9 cellular contexts compared by ENCODE assay signal in genomic region chr9:5608298-5609254, GRCh38. TPM values are rescaled to one million over a fixed set of nuclear protein-coding genes. Genes with fewer than 3 reads are reported as not detected.
DNase-seq lines count a peak whose midpoint lies in the region; ATAC-seq, FAIRE-seq and TF ChIP-seq lines count a peak whose summit lies in the region.
"Had no signal": no experiment of that assay in that cellular context is flagged by ENCODE, and none has a peak within 500 bp of the region (broad histone marks: within the 10 kb centered on the region; RNA-seq: fewer than 3 reads in every experiment).

No MANE protein-coding gene starts in this region.

- intact Hi-C loops in GM12878 (cut with micrococcal nuclease; ENCODE audit: unreplicated experiment) = no loop called here

- peak in 1 of 3 experiments; percentile 32; a peak in 1 of 6 replicates for TF ChIP-seq CTCF in GM12878 (IDR thresholded peaks at IDR 0.05 in 2 of 3, conservative IDR thresholded peaks at IDR 0.05 in 1 of 3; ENCODE audit: control insufficient read depth in 2 of 3, extremely low read depth in 1 of 3, insufficient read depth in 1 of 3, low read depth in 3 of 3, low read length in 3 of 3)

- 0 out of 2 replicates have a peak, but pooled peaks have one; percentile 38 for TF ChIP-seq POLR2A in GM12878 (IDR thresholded peaks at IDR 0.05; ENCODE audit: low read depth, low read length)

- peak overlapping the region; percentile 76 for H2AFZ ChIP-seq in GM12878 (ENCODE audit: control insufficient read depth, low read depth, low read length)

- H3K27me3 ChIP-seq in GM12878 (replicated peaks in 1 of 2; ENCODE audit: control insufficient read depth in 2 of 2, insufficient read depth in 2 of 2, low read length in 1 of 2) = no peaks in the 10 kb centered on the region
- H3K27me3 ChIP-seq in mucosa of stomach (ENCODE audit: control insufficient read depth, insufficient read depth, low read length) = no peaks in the 10 kb centered on the region

- peak overlapping the region; percentile 57 for H3K9ac ChIP-seq in GM12878 (ENCODE audit: control insufficient read depth, insufficient read depth, low read length)
- H3K9ac ChIP-seq in mucosa of stomach (ENCODE audit: low read length) = peak overlapping the region; percentile 26

- peak overlapping the region; percentile 70 for H3K27ac ChIP-seq in GM12878 (ENCODE audit: control insufficient read depth, insufficient read depth)
- H3K27ac ChIP-seq: C4-2B had no signal

- no peak for DNase-seq in activated CD4-positive, CD25-positive, alpha-beta regulatory T cell (lab: John Stamatoyannopoulos, UW)
- DNase-seq in GM12878 (ENCODE audit: low read depth, low spot score) (no peak), NCI-H2196 treated with DMSO at 0.1 percent for 48 hours (lab: John Stamatoyannopoulos, UW; ENCODE audit: unreplicated experiment) (no peak)

- in situ Hi-C loops in GM12878 (cut with MboI) = no loop called here

- TF ChIP-seq EP300 in GM12878 (IDR thresholded peaks at IDR 0.05; ENCODE audit: borderline replicate concordance in 1 of 2, control insufficient read depth in 1 of 2, low read depth in 2 of 2, low read length in 2 of 2) = no peak

- FAIRE-seq in GM12878 (lab: Jason Lieb, UNC) = peak; percentile 78

- ATAC-seq in activated CD4-positive, CD25-positive, alpha-beta regulatory T cell treated with anti-CD3 and anti-CD28 coated beads, Interleukin-2, amount 50 U/mL, for 24 hours = peak; percentile 72 to 73
- ATAC-seq in HG03354 (IDR thresholded peaks at IDR 0.05; ENCODE audit: poor library complexity, severe bottlenecking, unreplicated experiment) (peak; percentile 64), GM12878 (peak; percentile 89), HG02571 (IDR thresholded peaks at IDR 0.05; ENCODE audit: unreplicated experiment) (no peak), GM19023 (IDR thresholded peaks at IDR 0.05; ENCODE audit: unreplicated experiment) (no peak)

- POLR2A ChIA-PET in GM12878 (lab: Charles Lee) = interaction anchor here (0.6 to 2.9 kb wide), 11 partner anchors 8 to 314 kb away, joined by 3 to 19 read pairs (median 4); partner anchors contain the start of genes CD274 and RIC1

- peaks cover 10% of the 10 kb centered on the region for H3K4me1 ChIP-seq in GM12878 (ENCODE audit: control insufficient read depth, insufficient read depth, low read length)
- no peaks in the 10 kb centered on the region for H3K4me1 ChIP-seq in mucosa of stomach (ENCODE audit: control insufficient read depth, insufficient read depth, low read length)

- peak overlapping the region; percentile 90 for H3K4me2 ChIP-seq in GM12878 (ENCODE audit: control insufficient read depth, insufficient read depth)

- H3K4me3 ChIP-seq in GM12878 (peak overlapping the region; percentile 53), mucosa of stomach (ENCODE audit: low read length) (peak overlapping the region; percentile 14)

- BruUV-seq in GM12878 (replicated peaks; lab: Mats Ljungman, UMichigan) = no TSS peak

- peaks cover 3% of the 10 kb centered on the region for H3K79me2 ChIP-seq in GM12878 (ENCODE audit: control insufficient read depth, insufficient read depth, low read length)

- H4K20me1 ChIP-seq in GM12878 (ENCODE audit: control insufficient read depth, insufficient read depth) = no peaks in the 10 kb centered on the region

- SMC1A ChIA-PET in GM12878 (lab: Charles Lee; ENCODE audit: uncharacterized antibody, unreplicated experiment) = interaction anchor here (0.6 to 4.2 kb wide), 24 partner anchors 9 to 186 kb away, joined by 3 to 26 read pairs (median 5); partner anchors contain the start of genes CD274, PLGRKT and RIC1

- 42% methylated on average over 6 of the region's 6 CpGs for WGBS in GM12878 (ENCODE audit: insufficient coverage, insufficient replicate concordance, low lambda C conversion rate, missing lambda C conversion rate)

- TF ChIP-seq RAD21 in GM12878 (IDR thresholded peaks at IDR 0.05; ENCODE audit: insufficient read depth, low read depth, low read length) = peak; percentile 49

- no peaks in the 10 kb centered on the region; the same call in 2 of the 3 replicates for H3K9me3 ChIP-seq in GM12878 (replicated peaks; ENCODE audit: control insufficient read depth, insufficient read depth, low read length)
- H3K9me3 ChIP-seq in mucosa of stomach (ENCODE audit: control insufficient read depth, low read length) = no peaks in the 10 kb centered on the region

- CTCF ChIA-PET in GM12878 (lab: Yijun Ruan, JAX) = interaction anchor here (0.6 to 3.0 kb wide), 17 partner anchors 8 to 849 kb away, joined by 3 to 19 read pairs (median 4); partner anchors contain the start of genes CD274 and ERMP1

- H3K36me3 ChIP-seq in GM12878 (ENCODE audit: control insufficient read depth in 2 of 2, insufficient read depth in 2 of 2, low read length in 1 of 2) (no peaks in the 10 kb centered on the region), mucosa of stomach (ENCODE audit: control insufficient read depth, insufficient read depth, low read length) (no peaks in the 10 kb centered on the region)

- RAD21 ChIA-PET in GM12878 (lab: Charles Lee; ENCODE audit: unreplicated experiment) = interaction anchor here (0.7 to 4.5 kb wide), 20 partner anchors 9 to 446 kb away, joined by 3 to 52 read pairs (median 4); partner anchors contain the start of gene RIC1

TF ChIP-seq in GM12878, 131 proteins besides CTCF, POLR2A, EP300 and RAD21 (continues in another document):
- TF ChIP-seq IKZF1 (conservative IDR thresholded peaks at IDR 0.05) (peak; percentile 63), RAD51 (IDR thresholded peaks at IDR 0.05) (no peak), PAX5 (IDR thresholded peaks at IDR 0.05; ENCODE audit: borderline replicate concordance, low read depth, low read length) (no peak), CREM (IDR thresholded peaks at IDR 0.05; ENCODE audit: low read depth) (0 out of 2 replicates have a peak, but pooled peaks have one; percentile 11), FOXM1 (IDR thresholded peaks at IDR 0.05; ENCODE audit: low read depth, low read length) (no peak), ZNF24 (IDR thresholded peaks at IDR 0.05) (no peak), STAT3 (IDR thresholded peaks at IDR 0.05; ENCODE audit: low read depth, low read length) (no peak), MYB (IDR thresholded peaks at IDR 0.05; ENCODE audit: borderline replicate concordance, low read depth, low read length) (no peak), JUNB (IDR thresholded peaks at IDR 0.05) (no peak), WRNIP1 (IDR thresholded peaks at IDR 0.05; ENCODE audit: borderline replicate concordance, low read depth, low read length) (0 out of 2 replicates have a peak, but pooled peaks have one; percentile 75), GABPA (IDR thresholded peaks at IDR 0.05; ENCODE audit: low read depth) (no peak), BMI1 (IDR thresholded peaks at IDR 0.05; ENCODE audit: borderline replicate concordance) (no peak), NR2C1 (IDR thresholded peaks at IDR 0.05) (no peak), EED (IDR thresholded peaks at IDR 0.05; ENCODE audit: low read depth) (0 out of 2 replicates have a peak, but pooled peaks have one; percentile 41), CHD4 (IDR thresholded peaks at IDR 0.05) (no peak), BACH1 (IDR thresholded peaks at IDR 0.05; ENCODE audit: borderline replicate concordance) (no peak), ETV6 (conservative IDR thresholded peaks at IDR 0.05 in 1 of 2, IDR thresholded peaks at IDR 0.05 in 1 of 2; ENCODE audit: borderline replicate concordance in 1 of 2, low read depth in 1 of 2) (peak in 1 of 2 experiments; percentile 25; a peak in 1 of 4 replicates), NKRF (conservative IDR thresholded peaks at IDR 0.05) (no peak)

RNA-seq across cellular contexts. Expression of gene RIC1, which starts 20.3 kb away (rescaled TPM):
- 271 and 292 TPM in 2 replicates for total RNA-seq in GM12878 (2013; cell fraction: nucleolus; rRNA removed)
- 42.9 and 45.1 TPM in 2 replicates for total RNA-seq in GM12878 (2014; rRNA removed)
- 38.0 and 43.0 TPM in 2 replicates for total RNA-seq in GM12878 (2014; rRNA removed; fragmentation: Illumina TruSeq; extraction: Trizol)
- total RNA-seq in GM12878 (2021) = 32.3 and 33.8 TPM in 2 replicates
- polyA plus RNA-seq in GM12878 (2011; ENCODE audit: low read depth) = 14.7 TPM
- 59.8 and 70.1 TPM in 2 replicates for polyA plus RNA-seq in GM12878 (2011; rRNA removed)
- polyA plus RNA-seq in GM12878 (2011; cell fraction: cytosol; rRNA removed) = 41.9 and 45.6 TPM in 2 replicates
- 113 and 151 TPM in 2 replicates for polyA plus RNA-seq in GM12878 (2011; cell fraction: nucleus; rRNA removed)
- polyA plus RNA-seq in GM12878 (2012) = 17.9 and 22.3 TPM in 2 replicates
- polyA plus RNA-seq in GM12878 (2014; fragmentation: Illumina TruSeq; extraction: Trizol) = 34.6 and 36.9 TPM in 2 replicates
- polyA plus RNA-seq in GM12878 (2014; fragmentation: Nextera tagmentation; extraction: Ambion mirVana) = 1 to 10 TPM; 6.2 to 7.1 TPM
- 28.0 and 32.8 TPM in 2 replicates for polyA plus RNA-seq in GM12878 (2014; rRNA removed)
- polyA plus RNA-seq in GM12878 (2016; fragmentation: Nextera tagmentation; extraction: Ambion mirVana) = 10 to 100 TPM; 17.8 to 18.9 TPM
- polyA minus RNA-seq in GM12878 (2011; rRNA and poly(A)+ RNA removed) = 158 and 166 TPM in 2 replicates
- 30.1 and 36.8 TPM in 2 replicates for polyA minus RNA-seq in GM12878 (2011; cell fraction: cytosol; rRNA and poly(A)+ RNA removed)
- 156 and 211 TPM in 2 replicates for polyA minus RNA-seq in GM12878 (2011; cell fraction: nucleus; rRNA and poly(A)+ RNA removed)

Comparison
In these comparisons a context has a peak if more than half of its experiments do, and no peak if none do; other contexts are left out.
1. ATAC-seq: peak in activated CD4-positive, CD25-positive, alpha-beta regulatory T cell treated with anti-CD3 and anti-CD28 coated beads, Interleukin-2, amount 50 U/mL, for 24 hours (2 of 2), HG03354 (single experiment) and GM12878 (single experiment); none in HG02571 (single experiment) and GM19023 (single experiment).